ENCODE assay signal across 11 cellular contexts in genomic region chr11:13126430-13126829, GRCh38.
A peak's percentile ranks its signal among the peaks of the same experiment; 100 is the strongest.
DNase-seq lines count a peak whose midpoint lies in the region; ATAC-seq and TF ChIP-seq lines count a peak whose summit lies in the region.
"Had no signal": no experiment of that assay in that cellular context is flagged by ENCODE, and none has a peak within 500 bp of the region (broad histone marks: within the 10 kb centered on the region; RNA-seq: fewer than 3 reads in every experiment).

No MANE protein-coding gene starts in this region.

- peaks cover 0 to 1% of the 10 kb centered on the region in 2 donors for H3K9me3 Mint-ChIP-seq in activated T-cell treated with anti-CD3 and anti-CD28 coated beads, Interleukin-2, amount 50 U/mL, for 72 hours

- H3K4me3 ChIP-seq in SJCRH30 (peak overlapping the region; percentile 7), foreskin fibroblast (ENCODE audit: low read depth in 1 of 2, low read length in 2 of 2) (no peak overlapping the region)

- H3K4me3 Mint-ChIP-seq in activated T-cell treated with anti-CD3 and anti-CD28 coated beads, Interleukin-2, amount 50 U/mL, for 72 hours = no peak overlapping the region

- H3K36me3 ChIP-seq in SJCRH30 = no peaks in the 10 kb centered on the region

- H3K9me3 ChIP-seq in SJCRH30 (replicated peaks) = no peaks in the 10 kb centered on the region

- H3K27ac Mint-ChIP-seq in activated T-cell treated with anti-CD3 and anti-CD28 coated beads, Interleukin-2, amount 50 U/mL, for 72 hours = no peak overlapping the region

- peaks cover 15% of the 10 kb centered on the region for H3K4me1 ChIP-seq in SJCRH30

- H3K4me1 Mint-ChIP-seq in activated T-cell treated with anti-CD3 and anti-CD28 coated beads, Interleukin-2, amount 50 U/mL, for 72 hours (ENCODE audit: low read depth) = no peaks in the 10 kb centered on the region

- DNase-seq in A172 (ENCODE audit: low spot score) = peak; percentile 93
- peak; percentile 54 for DNase-seq in LoVo (ENCODE audit: low spot score)
- peak; percentile 93 to 97 for DNase-seq in SJCRH30
- peak; percentile 40 to 81 for DNase-seq in foreskin fibroblast
- no peak for DNase-seq in activated T-cell treated with anti-CD3 and anti-CD28 coated beads, Interleukin-2, amount 50 U/mL, for 72 hours
- no peak for DNase-seq in GM20000 (ENCODE audit: low spot score)
- DNase-seq: anterior cingulate cortex; NCI-H1694 treated with DMSO at 0.1 percent for 48 hours; stimulated activated naive CD4-positive, alpha-beta T cell had no signal

- no peaks in the 10 kb centered on the region for H3K27me3 ChIP-seq in SJCRH30

- TF ChIP-seq CTCF in foreskin fibroblast (IDR thresholded peaks at IDR 0.05; ENCODE audit: low read depth, low read length) (no peak), GM20000 (IDR thresholded peaks at IDR 0.05; ENCODE audit: extremely low read depth, missing control alignments) (no peak)

- ATAC-seq in activated T-cell treated with anti-CD3 and anti-CD28 coated beads, Interleukin-2, amount 50 U/mL, for 72 hours (replicated peaks in 1 of 2) = no peak
- ATAC-seq in GM21390 (IDR thresholded peaks at IDR 0.05; ENCODE audit: unreplicated experiment) = no peak
- no peak for ATAC-seq in GM19023 (IDR thresholded peaks at IDR 0.05; ENCODE audit: unreplicated experiment)

- peaks cover 0 to 2% of the 10 kb centered on the region in 2 donors for H3K36me3 Mint-ChIP-seq in activated T-cell treated with anti-CD3 and anti-CD28 coated beads, Interleukin-2, amount 50 U/mL, for 72 hours (ENCODE audit: insufficient read depth in 2 of 2)

- peak overlapping the region; percentile 68 for H3K27ac ChIP-seq in SJCRH30

- peaks cover 54% of the 10 kb centered on the region for H3K27me3 Mint-ChIP-seq in activated T-cell treated with anti-CD3 and anti-CD28 coated beads, Interleukin-2, amount 50 U/mL, for 72 hours (ENCODE audit: low read depth)

Comparison
In these comparisons a context has a peak if more than half of its experiments do, and no peak if none do; other contexts are left out.
1. DNase-seq: peak in A172 (single experiment), LoVo (single experiment), SJCRH30 (2 of 2) and foreskin fibroblast (2 of 2); none in activated T-cell treated with anti-CD3 and anti-CD28 coated beads, Interleukin-2, amount 50 U/mL, for 72 hours (0 of 2) and GM20000 (single experiment).